In genomic region chr1:161153682-161154337, GRCh38 we compare ENCODE assay signal across 8 cellular contexts. TPM values are rescaled to one million over a fixed set of nuclear protein-coding genes. Genes with fewer than 3 reads are reported as not detected.
A peak's percentile ranks its signal among the peaks of the same experiment; 100 is the strongest.
DNase-seq lines count a peak whose midpoint lies in the region; ATAC-seq and TF ChIP-seq lines count a peak whose summit lies in the region.

UFC1 (plus strand) TSS chr1:161153978; CDS start chr1:161153998, 20 bp downstream.

- no peak for TF ChIP-seq CTCF in AG10803 (conservative IDR thresholded peaks at IDR 0.05; ENCODE audit: low read length)
- TF ChIP-seq CTCF in coronary artery (IDR thresholded peaks at IDR 0.05), result no peak

- peak; percentile 88 for TF ChIP-seq POLR2A in GM19099 (IDR thresholded peaks at IDR 0.05; ENCODE audit: extremely low read depth, insufficient read length, low read depth)

- H3K4me3 ChIP-seq in AG10803 (ENCODE audit: low read length) (peak within 1 kb of the TSS; percentile 93), coronary artery (peak within 1 kb of the TSS; percentile 85)

- peak within 1 kb of the TSS; percentile 89 to 92 for H3K27ac ChIP-seq in coronary artery

- peak; percentile 83 for ATAC-seq in HG03460 (IDR thresholded peaks at IDR 0.05; ENCODE audit: unreplicated experiment)
- ATAC-seq in left lobe of liver, result peak; percentile 93

- DNase-seq in AG10803 (ENCODE audit: low read depth) (peak; percentile 91), NCI-H526 treated with DMSO at 0.1 percent for 48 hours (lab: John Stamatoyannopoulos, UW) (peak; percentile 99), coronary artery (ENCODE audit: low spot score) (no peak), left lobe of liver (ENCODE audit: low spot score) (peak; percentile 82)
- peak; percentile 86 for DNase-seq in activated CD4-positive, alpha-beta T cell treated with anti-CD3 and anti-CD28 coated beads for 48 hours
- DNase-seq in stimulated activated CD4-positive, alpha-beta T cell treated with anti-CD3 and anti-CD28 coated beads, Interleukin-2, amount 100 ng/mL, for 24 hours, result peak; percentile 77 to 81

RNA-seq across cellular contexts. Expression of gene UFC1, which starts in this region (rescaled TPM):
- 36.1 TPM for total RNA-seq in left lobe of liver
